35 cellular contexts compared by ENCODE assay signal in genomic region chr4:94414907-94415306, GRCh38.
"Had no signal": no experiment of that assay in that cellular context is flagged by ENCODE, and none has a peak within 500 bp of the region (broad histone marks: within the 10 kb centered on the region; RNA-seq: fewer than 3 reads in every experiment).

No MANE protein-coding gene starts in this region.

- H3K27ac Mint-ChIP-seq: activated B cell treated with CpG ODN at 0.5 μM for 24 hours; activated CD4-positive, alpha-beta memory T cell treated with anti-CD3 and anti-CD28 coated beads, Interleukin-2, amount 10 ng/mL, durations not matched to agents 7 days and 5 days; activated CD8-positive, alpha-beta memory T cell treated with anti-CD3 and anti-CD28 coated beads, Interleukin-2, amount 10 ng/mL, durations not matched to agents 7 days and 5 days; activated naive CD4-positive, alpha-beta T cell treated with anti-CD3 and anti-CD28 coated beads, Interleukin-2, amount 10 ng/mL, durations not matched to agents 7 days and 5 days; activated naive CD8-positive, alpha-beta T cell; activated naive CD8-positive, alpha-beta T cell treated with anti-CD3 and anti-CD28 coated beads, Interleukin-2, amount 50 U/mL, for 24 hours had no signal

- H3K36me3 ChIP-seq: Peyer's patch had no signal

- H3K9me3 Mint-ChIP-seq: activated CD4-positive, alpha-beta memory T cell treated with anti-CD3 and anti-CD28 coated beads, Interleukin-2, amount 10 ng/mL, durations not matched to agents 7 days and 5 days; activated naive CD4-positive, alpha-beta T cell treated with anti-CD3 and anti-CD28 coated beads, Interleukin-2, amount 10 ng/mL, durations not matched to agents 7 days and 5 days; activated naive CD8-positive, alpha-beta T cell treated with anti-CD3 and anti-CD28 coated beads, Interleukin-2, amount 50 U/mL, for 24 hours had no signal

- DNase-seq: activated B cell treated with CpG ODN at 0.5 μM for 24 hours; activated CD4-positive, alpha-beta memory T cell treated with anti-CD3 and anti-CD28 coated beads, Interleukin-2, amount 10 ng/mL, durations not matched to agents 7 days and 5 days; activated CD4-positive, alpha-beta T cell treated with anti-CD3 and anti-CD28 coated beads for 1 hour; activated CD4-positive, alpha-beta T cell treated with anti-CD3 and anti-CD28 coated beads for 48 hours; activated CD8-positive, alpha-beta memory T cell treated with anti-CD3 and anti-CD28 coated beads for 24 hours; activated CD8-positive, alpha-beta memory T cell treated with anti-CD3 and anti-CD28 coated beads, Interleukin-2, amount 10 ng/mL, durations not matched to agents 7 days and 5 days; activated CD8-positive, alpha-beta memory T cell treated with anti-CD3 and anti-CD28 coated beads, Interleukin-2, amount 50 U/mL, for 48 hours; activated effector memory CD4-positive, alpha-beta T cell treated with Interleukin-2 at 50 U/mL for 16 hours; activated naive CD4-positive, alpha-beta T cell treated with anti-CD3 and anti-CD28 coated beads, Interleukin-2, amount 10 ng/mL, durations not matched to agents 7 days and 5 days; activated naive CD8-positive, alpha-beta T cell treated with anti-CD3 and anti-CD28 coated beads, Interleukin-2, amount 50 U/mL, for 24 hours; activated T-cell treated with anti-CD3 and anti-CD28 coated beads, Interleukin-2, amount 50 U/mL, for 48 hours; anterior cingulate cortex; caudate nucleus; MM.1S; MV-4-11; NCI-H1092; NCI-H146; NCI-H187; NCI-H2029 treated with DMSO at 0.1 percent for 48 hours; NCI-H2107; NCI-H2171; NCI-H510A; NCI-H526; NCI-H748 treated with DMSO at 0.1 percent for 48 hours; NK-92 treated with Interleukin-12 subunit alpha and Interleukin-12 subunit beta, amount 100 ng/mL, for 24 hours; PC-3; Peyer's patch; RPMI8226; SW 1271; T-helper 1 cell; T-helper 2 cell; T-helper 9 cell had no signal

- H3K4me3 ChIP-seq: Peyer's patch had no signal

- H3K9me3 ChIP-seq: Peyer's patch had no signal

- H3K27ac ChIP-seq: KMS-11, Peyer's patch, VCaP had no signal

- H3K9ac ChIP-seq: KMS-11 had no signal

- H3K27me3 ChIP-seq: Peyer's patch had no signal

- H3K4me3 Mint-ChIP-seq: activated B cell treated with CpG ODN at 0.5 μM for 24 hours; activated CD4-positive, alpha-beta memory T cell treated with anti-CD3 and anti-CD28 coated beads, Interleukin-2, amount 10 ng/mL, durations not matched to agents 7 days and 5 days; activated CD8-positive, alpha-beta memory T cell treated with anti-CD3 and anti-CD28 coated beads, Interleukin-2, amount 10 ng/mL, durations not matched to agents 7 days and 5 days; activated naive CD4-positive, alpha-beta T cell treated with anti-CD3 and anti-CD28 coated beads, Interleukin-2, amount 10 ng/mL, durations not matched to agents 7 days and 5 days; activated naive CD8-positive, alpha-beta T cell; activated naive CD8-positive, alpha-beta T cell treated with anti-CD3 and anti-CD28 coated beads, Interleukin-2, amount 50 U/mL, for 24 hours had no signal

- ATAC-seq: activated CD8-positive, alpha-beta memory T cell treated with anti-CD3 and anti-CD28 coated beads, Interleukin-2, amount 10 ng/mL, durations not matched to agents 7 days and 5 days; activated naive CD8-positive, alpha-beta T cell treated with anti-CD3 and anti-CD28 coated beads, Interleukin-2, amount 50 U/mL, for 24 hours; PC-3 had no signal

- H3K4me1 Mint-ChIP-seq: activated B cell treated with CpG ODN at 0.5 μM for 24 hours; activated CD4-positive, alpha-beta memory T cell treated with anti-CD3 and anti-CD28 coated beads, Interleukin-2, amount 10 ng/mL, durations not matched to agents 7 days and 5 days; activated CD8-positive, alpha-beta memory T cell treated with anti-CD3 and anti-CD28 coated beads, Interleukin-2, amount 10 ng/mL, durations not matched to agents 7 days and 5 days; activated naive CD4-positive, alpha-beta T cell treated with anti-CD3 and anti-CD28 coated beads, Interleukin-2, amount 10 ng/mL, durations not matched to agents 7 days and 5 days; activated naive CD8-positive, alpha-beta T cell treated with anti-CD3 and anti-CD28 coated beads, Interleukin-2, amount 50 U/mL, for 24 hours had no signal

- H3K4me1 ChIP-seq: Peyer's patch had no signal

- H3K4me2 ChIP-seq: KMS-11 had no signal

- H3K36me3 Mint-ChIP-seq: activated CD8-positive, alpha-beta memory T cell treated with anti-CD3 and anti-CD28 coated beads, Interleukin-2, amount 10 ng/mL, durations not matched to agents 7 days and 5 days; activated naive CD4-positive, alpha-beta T cell treated with anti-CD3 and anti-CD28 coated beads, Interleukin-2, amount 10 ng/mL, durations not matched to agents 7 days and 5 days; activated naive CD8-positive, alpha-beta T cell had no signal
